ENCODE assay signal across 1 cellular context in genomic region chr17:47763913-47764582, GRCh38.
TF ChIP-seq lines count a peak whose summit lies in the region.

No MANE protein-coding gene starts in this region.

TF ChIP-seq in K562, 482 proteins besides CTCF, POLR2A, EP300 and RAD21:
- TF ChIP-seq ZNF507 (tag; conservative IDR thresholded peaks at IDR 0.05) (peak; percentile 92), NCOR1 (IDR thresholded peaks at IDR 0.05) (no peak)
